ENCODE assay signal across 27 cellular contexts in genomic region chr1:76133977-76134376, GRCh38. TPM values are rescaled to one million over a fixed set of nuclear protein-coding genes. Genes with fewer than 3 reads are reported as not detected.
A peak's percentile ranks its signal among the peaks of the same experiment; 100 is the strongest.
DNase-seq lines count a peak whose midpoint lies in the region; ATAC-seq, FAIRE-seq and TF ChIP-seq lines count a peak whose summit lies in the region.
"Had no signal": no experiment of that assay in that cellular context is flagged by ENCODE, and none has a peak within 500 bp of the region (broad histone marks: within the 10 kb centered on the region; RNA-seq: fewer than 3 reads in every experiment).

No MANE protein-coding gene starts in this region.

- TF ChIP-seq EP300 in H1 (IDR thresholded peaks at IDR 0.05; ENCODE audit: borderline replicate concordance in 1 of 2, low read depth in 2 of 2, low read length in 2 of 2): no peak

- no peaks in the 10 kb centered on the region for H3K36me3 Mint-ChIP-seq in osteocyte (ENCODE audit: unreplicated experiment)
- no peaks in the 10 kb centered on the region for H3K36me3 Mint-ChIP-seq in activated T-cell treated with anti-CD3 and anti-CD28 coated beads, Interleukin-2, amount 50 U/mL, for 72 hours (ENCODE audit: insufficient read depth in 2 of 2)
- H3K36me3 Mint-ChIP-seq: CD14-positive monocyte; CD4-positive, alpha-beta memory T cell; CD4-positive, CD25-positive, alpha-beta regulatory T cell; CD8-positive, alpha-beta memory T cell had no signal

- no peak overlapping the region for H2BK120ac ChIP-seq in H1 (replicated peaks; ENCODE audit: low read depth, low read length)

- no peaks in the 10 kb centered on the region for H3K23me2 ChIP-seq in H1 (ENCODE audit: low read depth, low read length)

- no peak overlapping the region for H3K14ac ChIP-seq in H1 (ENCODE audit: insufficient read length)

- no peak overlapping the region for H3K4ac ChIP-seq in H1 (replicated peaks; ENCODE audit: insufficient read length, low read depth, low read length)

- H4K91ac ChIP-seq in H1 (replicated peaks; ENCODE audit: insufficient read length, low read length): no peak overlapping the region

- no peak for FAIRE-seq in H1 (lab: Jason Lieb, UNC)
- FAIRE-seq: A204.1, GM12878, GM12892, GM18507 had no signal

- no peaks in the 10 kb centered on the region for H3K27me3 Mint-ChIP-seq in osteocyte (ENCODE audit: unreplicated experiment)
- no peaks in the 10 kb centered on the region for H3K27me3 Mint-ChIP-seq in activated T-cell treated with anti-CD3 and anti-CD28 coated beads, Interleukin-2, amount 50 U/mL, for 72 hours (ENCODE audit: low read depth)
- H3K27me3 Mint-ChIP-seq: CD4-positive, CD25-positive, alpha-beta regulatory T cell had no signal

- peak in 1 of 2 experiments; percentile 4; a peak in 1 of 3 replicates for TF ChIP-seq POLR2A in H1 (IDR thresholded peaks at IDR 0.05; ENCODE audit: control extremely low read depth in 1 of 2, low read depth in 2 of 2, low read length in 2 of 2)

- TF ChIP-seq RAD21 in H1 (IDR thresholded peaks at IDR 0.05 in 1 of 2, conservative IDR thresholded peaks at IDR 0.05 in 1 of 2; ENCODE audit: low read depth in 2 of 2, low read length in 2 of 2): no peak

- no peaks in the 10 kb centered on the region for H3K27me3 ChIP-seq in H1 (replicated peaks in 1 of 4; ENCODE audit: control insufficient read depth in 3 of 4, extremely low read depth in 1 of 4, insufficient read depth in 3 of 4, low read length in 3 of 4)
- H3K27me3 ChIP-seq: BE2C, BLaER1 had no signal

- H3K4me1 Mint-ChIP-seq in osteocyte (ENCODE audit: unreplicated experiment): peaks cover 4% of the 10 kb centered on the region
- no peaks in the 10 kb centered on the region for H3K4me1 Mint-ChIP-seq in activated T-cell treated with anti-CD3 and anti-CD28 coated beads, Interleukin-2, amount 50 U/mL, for 72 hours (ENCODE audit: low read depth)
- H3K4me1 Mint-ChIP-seq: CD4-positive, alpha-beta memory T cell; CD4-positive, CD25-positive, alpha-beta regulatory T cell; CD8-positive, alpha-beta memory T cell had no signal

- no peak overlapping the region for H3K4me3 ChIP-seq in H1 (ENCODE audit: extremely low read depth in 1 of 4, insufficient read depth in 2 of 4, low read depth in 3 of 4, low read length in 4 of 4)
- H3K4me3 ChIP-seq: BLaER1, GM12878 had no signal

- 93% methylated on average over 2 of the region's 2 CpGs; no CpG with 5 or more reads in 1 of the 2 experiments for WGBS in H1 (ENCODE audit: extremely low coverage in 1 of 2, insufficient coverage in 1 of 2, insufficient read length in 1 of 2, insufficient replicate concordance in 2 of 2, low coverage in 1 of 2, low lambda C conversion rate in 2 of 2, missing lambda C conversion rate in 1 of 2), 2 experiments

- no peak overlapping the region for H3K4me2 ChIP-seq in H1 (ENCODE audit: insufficient read depth in 1 of 2, low read depth in 2 of 2, low read length in 2 of 2)
- H3K4me2 ChIP-seq: BLaER1 had no signal

- no peaks in the 10 kb centered on the region; a peak in 1 of 4 replicates for H3K79me2 ChIP-seq in H1 (ENCODE audit: control insufficient read depth in 1 of 2, insufficient read depth in 2 of 2, low read length in 2 of 2)

- H4K20me1 ChIP-seq in H1 (replicated peaks in 1 of 2; ENCODE audit: control insufficient read depth in 1 of 2, insufficient read depth in 2 of 2, low read length in 2 of 2): no peaks in the 10 kb centered on the region
- H4K20me1 ChIP-seq: BLaER1 had no signal

- POLR2A ChIA-PET in H1 (lab: Charles Lee; ENCODE audit: partially characterized antibody): no interaction called here

- H3K4me1 ChIP-seq in H1 (replicated peaks in 1 of 4; ENCODE audit: control insufficient read depth in 3 of 4, insufficient read depth in 4 of 4, low read length in 3 of 4): peaks cover 0 to 3% (median 0%) of the 10 kb centered on the region in 4 experiments; a peak in 2 of 7 replicates
- H3K4me1 ChIP-seq: BE2C, BLaER1 had no signal

- H3K79me1 ChIP-seq in H1 (ENCODE audit: low read depth, low read length): no peaks in the 10 kb centered on the region

- no peak overlapping the region for H3K9ac ChIP-seq in H1 (replicated peaks in 1 of 4; ENCODE audit: extremely low read depth in 1 of 4, low read depth in 3 of 4, low read length in 3 of 4)
- H3K9ac ChIP-seq: BLaER1 had no signal

- no peak overlapping the region for H2BK12ac ChIP-seq in H1 (ENCODE audit: low read depth, low read length)

- H3K18ac ChIP-seq in H1 (ENCODE audit: extremely low read depth, low read length): no peak overlapping the region

- no peaks in the 10 kb centered on the region for H3K9me3 ChIP-seq in H1 (ENCODE audit: insufficient read depth in 2 of 2, low read depth in 1 of 2, low read length in 1 of 2)
- H3K9me3 ChIP-seq: BE2C, BLaER1 had no signal

- H3K27ac ChIP-seq in H1 (ENCODE audit: low read depth, low read length): no peak overlapping the region
- H3K27ac ChIP-seq: BLaER1 had no signal

- H2AK5ac ChIP-seq in H1 (ENCODE audit: low read depth, low read length): no peak overlapping the region

- H2BK20ac ChIP-seq in H1 (ENCODE audit: low read length): no peak overlapping the region

- no peaks in the 10 kb centered on the region for H3K9me3 Mint-ChIP-seq in osteocyte (ENCODE audit: unreplicated experiment)
- H3K9me3 Mint-ChIP-seq in activated T-cell treated with anti-CD3 and anti-CD28 coated beads, Interleukin-2, amount 50 U/mL, for 72 hours: no peaks in the 10 kb centered on the region
- H3K9me3 Mint-ChIP-seq: CD4-positive, alpha-beta memory T cell; CD4-positive, CD25-positive, alpha-beta regulatory T cell; CD8-positive, alpha-beta memory T cell had no signal

- no peak for ATAC-seq in activated T-cell treated with anti-CD3 and anti-CD28 coated beads, Interleukin-2, amount 50 U/mL, for 72 hours (replicated peaks in 1 of 2)
- ATAC-seq: GM12878 had no signal

- CTCF ChIA-PET in H1 (lab: Charles Lee; ENCODE audit: partially characterized antibody): interaction anchor here (0.6 to 3.6 kb wide), 2 partner anchors 12 to 19 kb away, joined by 3 to 14 read pairs; no protein-coding TSS in a partner anchor

- DNase-seq in H1 (ENCODE audit: low read depth in 1 of 2, low spot score in 2 of 2) (no peak), osteocyte (ENCODE audit: extremely low spot score, unreplicated experiment) (peak; percentile 19), HK-2 (ENCODE audit: unreplicated experiment) (no peak), middle frontal gyrus (ENCODE audit: extremely low spot score, low spot score) (no peak)
- DNase-seq in activated T-cell treated with anti-CD3 and anti-CD28 coated beads, Interleukin-2, amount 50 U/mL, for 72 hours: no peak
- DNase-seq: 8988T; ACHN; BE2C; C1 segment of cervical spinal cord; CD4-positive, alpha-beta memory T cell; CD4-positive, CD25-positive, alpha-beta regulatory T cell; CD8-positive, alpha-beta memory T cell; COR-L47; DMS 273 treated with DMSO at 0.1 percent for 48 hours; DMS153; DMS53; DMS79; DND-41; EL; GDM1 had no signal

- no peak overlapping the region for H2BK15ac ChIP-seq in H1 (ENCODE audit: low read length)

- TF ChIP-seq CTCF in H1 (IDR thresholded peaks at IDR 0.05; ENCODE audit: control extremely low read depth in 1 of 3, insufficient read depth in 1 of 3, low read depth in 1 of 3, low read length in 3 of 3) (no peak), osteocyte (IDR thresholded peaks at IDR 0.05) (no peak)

- H3K4me3 Mint-ChIP-seq in osteocyte (ENCODE audit: unreplicated experiment): no peak overlapping the region
- H3K4me3 Mint-ChIP-seq in activated T-cell treated with anti-CD3 and anti-CD28 coated beads, Interleukin-2, amount 50 U/mL, for 72 hours: no peak overlapping the region
- H3K4me3 Mint-ChIP-seq: CD14-positive monocyte; CD4-positive, alpha-beta memory T cell; CD4-positive, CD25-positive, alpha-beta regulatory T cell; CD8-positive, alpha-beta memory T cell had no signal

- H4K5ac ChIP-seq in H1 (ENCODE audit: insufficient read length, low read depth, low read length): no peak overlapping the region

- no peaks in the 10 kb centered on the region for H3K36me3 ChIP-seq in H1 (ENCODE audit: control insufficient read depth in 2 of 4, insufficient read depth in 4 of 4, low read length in 3 of 4)
- H3K36me3 ChIP-seq: BE2C, BLaER1 had no signal

- H3K27ac Mint-ChIP-seq in osteocyte (ENCODE audit: unreplicated experiment): no peak overlapping the region
- H3K27ac Mint-ChIP-seq in activated T-cell treated with anti-CD3 and anti-CD28 coated beads, Interleukin-2, amount 50 U/mL, for 72 hours: no peak overlapping the region
- H3K27ac Mint-ChIP-seq: CD4-positive, alpha-beta memory T cell; CD8-positive, alpha-beta memory T cell had no signal

- H3K23ac ChIP-seq in H1 (ENCODE audit: insufficient read length): no peak overlapping the region

- H2AFZ ChIP-seq in H1 (ENCODE audit: low read length): no peak overlapping the region

- no peak overlapping the region for H4K8ac ChIP-seq in H1 (ENCODE audit: extremely low read depth, insufficient read depth, low read length)

- no peak overlapping the region for H3K56ac ChIP-seq in H1 (replicated peaks; ENCODE audit: insufficient read length, low read depth, low read length)

- H2BK5ac ChIP-seq in H1 (ENCODE audit: low read depth, low read length): no peak overlapping the region

TF ChIP-seq in H1, 55 proteins besides CTCF, POLR2A, EP300 and RAD21 (continues in another document):
- TF ChIP-seq SIRT6 (IDR thresholded peaks at IDR 0.05; ENCODE audit: low read length) (no peak), CBX5 (IDR thresholded peaks at IDR 0.05; ENCODE audit: low read depth, low read length) (no peak), KDM1A (IDR thresholded peaks at IDR 0.05; ENCODE audit: borderline replicate concordance, low read length) (no peak), TBP (IDR thresholded peaks at IDR 0.05; ENCODE audit: low read depth, low read length) (no peak), YY1 (IDR thresholded peaks at IDR 0.05; ENCODE audit: low read depth, low read length) (peak; percentile 62), POLR2AphosphoS5 (IDR thresholded peaks at IDR 0.05; ENCODE audit: low read depth, low read length) (no peak), GABPA (IDR thresholded peaks at IDR 0.05; ENCODE audit: borderline replicate concordance, insufficient read depth, low read length) (no peak), MAX (IDR thresholded peaks at IDR 0.05) (no peak)

RNA-seq across cellular contexts. Expression of gene ST6GALNAC3, which starts 59.4 kb away (rescaled TPM):
- 17.2 and 19.0 TPM in 2 replicates for total RNA-seq in H1 (2021; fragmentation: NEBNext Ultra II Directional; extraction: Animal tissue kit (Norgen Biotek cat#: 25700))
- polyA plus RNA-seq in H1 (2011; rRNA removed): 2.6 and 4.9 TPM in 2 replicates
- 3.9 TPM for polyA plus RNA-seq in H1 (2011; cell fraction: cytosol; rRNA removed)
- 4.0 TPM for polyA plus RNA-seq in H1 (2011; cell fraction: nucleus; rRNA removed)
- 9.0 to 16.9 TPM (median 11.8 TPM) in 4 replicates for polyA plus RNA-seq in H1 (2012, experiment 1 of 2)
- polyA plus RNA-seq in H1 (2012, experiment 2 of 2): 0.85 TPM
- polyA plus RNA-seq in H1 (2013, experiment 1 of 2): 8.6 TPM
- 9.7 TPM for polyA plus RNA-seq in H1 (2013, experiment 2 of 2)
- polyA minus RNA-seq in H1 (2011; rRNA and poly(A)+ RNA removed): 28.3 and 46.9 TPM in 2 replicates
- 7.6 TPM for polyA minus RNA-seq in H1 (2011; cell fraction: cytosol; rRNA and poly(A)+ RNA removed)
- 52.9 TPM for polyA minus RNA-seq in H1 (2011; cell fraction: nucleus; rRNA and poly(A)+ RNA removed)
- total RNA-seq in osteocyte: 4.9 and 7.3 TPM in 2 replicates
- 1 to 10 TPM in 1 of 2 donors, under 1 TPM in 1; 0.35 to 2.5 TPM for total RNA-seq in activated T-cell treated with anti-CD3 and anti-CD28 coated beads, Interleukin-2, amount 50 U/mL, for 72 hours
- total RNA-seq: G401 had no signal
